ENCODE assay signal across 1 cellular context in genomic region chrX:121191779-121192178, GRCh38.
TF ChIP-seq lines count a peak whose summit lies in the region.

No MANE protein-coding gene starts in this region.

TF ChIP-seq in K562, 482 proteins besides CTCF, POLR2A, EP300 and RAD21 (continued from another document and continues in another):
- TF ChIP-seq KLF1 (tag; IDR thresholded peaks at IDR 0.05) (no peak), POLR2H (tag; IDR thresholded peaks at IDR 0.05; ENCODE audit: low read depth) (peak; percentile 84), GABPB1 (CRISPR knock-in tag; IDR thresholded peaks at IDR 0.05) (no peak), MCM7 (IDR thresholded peaks at IDR 0.05) (no peak), CEBPB (tag; IDR thresholded peaks at IDR 0.05) (no peak), ZNF263 (CRISPR knock-in tag; IDR thresholded peaks at IDR 0.05; ENCODE audit: borderline replicate concordance) (no peak), STAG1 (CRISPR knock-in tag; IDR thresholded peaks at IDR 0.05; ENCODE audit: borderline replicate concordance) (no peak), GTF3C2 (IDR thresholded peaks at IDR 0.05; ENCODE audit: borderline replicate concordance, extremely low read depth, insufficient read length) (no peak), BHLHE40 (IDR thresholded peaks at IDR 0.05; ENCODE audit: low read length) (no peak), EGR1 (conservative IDR thresholded peaks at IDR 0.05) (peak; percentile 33; the same call in 1 of the 2 replicates), ZKSCAN1 (IDR thresholded peaks at IDR 0.05; ENCODE audit: low read depth, low read length) (no peak), TBP (optimal IDR thresholded peaks at IDR 0.05; ENCODE audit: low read depth, low read length) (peak; percentile 47), ZNF592 (IDR thresholded peaks at IDR 0.05) (no peak), BRF1 (IDR thresholded peaks at IDR 0.05; ENCODE audit: borderline replicate concordance, extremely low read depth, insufficient read length) (no peak), CHD7 (IDR thresholded peaks at IDR 0.05; ENCODE audit: low read depth, low read length) (no peak), ARHGAP35 (IDR thresholded peaks at IDR 0.05; ENCODE audit: partially characterized antibody) (no peak), HDGF (IDR thresholded peaks at IDR 0.05) (no peak), YY1 (IDR thresholded peaks at IDR 0.05; ENCODE audit: borderline replicate concordance in 1 of 3, control insufficient read depth in 1 of 3, extremely low read depth in 1 of 3, insufficient read depth in 3 of 3, insufficient read length in 1 of 3, insufficient replicate concordance in 2 of 3, low read depth in 1 of 3, low read length in 2 of 3) (peak in 1 of 3 experiments; percentile 69), DPF2 (IDR thresholded peaks at IDR 0.05) (0 out of 2 replicates have a peak, but pooled peaks have one; percentile 6), NFIX (CRISPR knock-in tag; IDR thresholded peaks at IDR 0.05; ENCODE audit: low read depth) (no peak), ZNF347 (CRISPR knock-in tag; IDR thresholded peaks at IDR 0.05; ENCODE audit: low read depth) (no peak), PCBP2 (IDR thresholded peaks at IDR 0.05; ENCODE audit: low read depth, low read length, poor library complexity, severe bottlenecking) (no peak), SMAD1 (IDR thresholded peaks at IDR 0.05; ENCODE audit: low read depth, low read length, partially characterized antibody) (no peak), ZBTB1 (CRISPR knock-in tag; IDR thresholded peaks at IDR 0.05; ENCODE audit: borderline replicate concordance, low read depth) (no peak), SIN3A (IDR thresholded peaks at IDR 0.05; ENCODE audit: borderline replicate concordance in 2 of 2, control insufficient read depth in 1 of 2, low read depth in 2 of 2, low read length in 2 of 2) (0 out of 4 replicates have a peak, but pooled peaks of 1 of the 2 experiments have one; percentile 26), RBFOX2 (IDR thresholded peaks at IDR 0.05; ENCODE audit: low read depth, low read length) (no peak), CUX1 (CRISPR knock-in tag; IDR thresholded peaks at IDR 0.05) (no peak), MTA3 (IDR thresholded peaks at IDR 0.05; ENCODE audit: borderline replicate concordance) (no peak), BACH1 (tag; IDR thresholded peaks at IDR 0.05) (no peak), EHMT2 (IDR thresholded peaks at IDR 0.05) (no peak), GMEB1 (CRISPR knock-in tag; IDR thresholded peaks at IDR 0.05) (no peak)
